26 cellular contexts compared by ENCODE assay signal in the genomic region with DNA sequence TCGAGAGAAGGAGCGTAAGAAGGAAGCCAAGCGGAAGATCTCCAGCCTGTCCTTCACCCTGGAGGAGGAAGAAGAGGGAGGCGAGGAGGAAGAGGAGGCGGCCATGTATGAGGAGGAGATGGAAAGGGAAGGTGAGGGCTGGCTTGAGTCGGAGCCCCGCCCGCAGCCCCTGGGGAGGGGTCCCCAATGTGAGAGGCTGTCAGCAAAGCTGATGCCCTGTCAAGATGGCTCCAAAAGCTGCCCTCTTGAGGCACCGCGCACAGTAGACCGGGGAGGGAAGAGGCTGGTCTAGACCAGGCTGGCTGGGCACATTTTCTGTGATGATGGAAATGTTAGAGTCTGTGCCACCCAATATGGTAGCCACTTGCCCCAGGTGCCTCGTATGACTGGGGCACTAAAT.
"Had no signal": no experiment of that assay in that cellular context is flagged by ENCODE, and none has a peak within 500 bp of the region (broad histone marks: within the 10 kb centered on the region; RNA-seq: fewer than 3 reads in every experiment).

No MANE protein-coding gene starts in this region.

- H3K27ac ChIP-seq: gastroesophageal sphincter, heart left ventricle, pancreas, psoas muscle, right atrium auricular region, spleen, stomach, suprapubic skin, tibial nerve, VCaP had no signal

- H3K4me3 ChIP-seq: gastroesophageal sphincter, heart left ventricle, pancreas, psoas muscle, right atrium auricular region, spleen, stomach, suprapubic skin, tibial nerve had no signal

- H3K4me1 ChIP-seq: pancreas had no signal

- H3K27me3 Mint-ChIP-seq: activated CD4-positive, alpha-beta T cell treated with anti-CD3 and anti-CD28 coated beads, Interleukin-2, amount 10 ng/mL, durations not matched to agents 7 days and 5 days; activated naive CD4-positive, alpha-beta T cell treated with anti-CD3 and anti-CD28 coated beads, Interleukin-2, amount 50 U/mL, for 24 hours had no signal

- H3K27ac Mint-ChIP-seq: activated CD4-positive, alpha-beta T cell treated with anti-CD3 and anti-CD28 coated beads, Interleukin-2, amount 10 ng/mL, durations not matched to agents 7 days and 5 days; activated CD8-positive, alpha-beta T cell treated with anti-CD3 and anti-CD28 coated beads, Interleukin-2, amount 10 ng/mL, durations not matched to agents 7 days and 5 days; activated naive CD4-positive, alpha-beta T cell treated with anti-CD3 and anti-CD28 coated beads, Interleukin-2, amount 50 U/mL, for 24 hours; endodermal cell had no signal

- ATAC-seq: activated CD4-positive, CD25-positive, alpha-beta regulatory T cell treated with anti-CD3 and anti-CD28 coated beads, Interleukin-2, amount 50 U/mL, for 24 hours; activated CD8-positive, alpha-beta T cell treated with anti-CD3 and anti-CD28 coated beads, Interleukin-2, amount 10 ng/mL, durations not matched to agents 7 days and 5 days; gastroesophageal sphincter; heart left ventricle; left cardiac atrium; natural killer cell; pancreas; psoas muscle had no signal

- DNase-seq: activated CD4-positive, alpha-beta T cell treated with anti-CD3 and anti-CD28 coated beads, Interleukin-2, amount 10 ng/mL, durations not matched to agents 7 days and 5 days; activated CD8-positive, alpha-beta memory T cell treated with anti-CD3 and anti-CD28 coated beads, Interleukin-2, amount 50 U/mL, for 4 hours; activated CD8-positive, alpha-beta T cell treated with anti-CD3 and anti-CD28 coated beads, Interleukin-2, amount 10 ng/mL, durations not matched to agents 7 days and 5 days; activated effector memory CD4-positive, alpha-beta T cell treated with anti-CD3 and anti-CD28 coated beads, Interleukin-2, amount 50 U/mL, for 16 hours; activated T-cell treated with anti-CD3 and anti-CD28 coated beads, Interleukin-2, amount 50 U/mL, for 48 hours; aorta; central memory CD4-positive, alpha-beta T cell; endodermal cell; left cardiac atrium; midbrain; natural killer cell; pancreas; psoas muscle; stimulated activated CD4-positive, alpha-beta T cell treated with anti-CD3 and anti-CD28 coated beads, Interleukin-4, amount 100 ng/mL, for 4 hours; stomach; SW 1271 had no signal

- H3K27me3 ChIP-seq: gastroesophageal sphincter, pancreas, right atrium auricular region, stomach, suprapubic skin, tibial nerve had no signal

- H3K4me3 Mint-ChIP-seq: activated CD8-positive, alpha-beta T cell treated with anti-CD3 and anti-CD28 coated beads, Interleukin-2, amount 10 ng/mL, durations not matched to agents 7 days and 5 days; activated naive CD4-positive, alpha-beta T cell treated with anti-CD3 and anti-CD28 coated beads, Interleukin-2, amount 50 U/mL, for 24 hours; endodermal cell had no signal

- H3K9me3 Mint-ChIP-seq: activated CD4-positive, alpha-beta T cell treated with anti-CD3 and anti-CD28 coated beads, Interleukin-2, amount 10 ng/mL, durations not matched to agents 7 days and 5 days; activated naive CD4-positive, alpha-beta T cell treated with anti-CD3 and anti-CD28 coated beads, Interleukin-2, amount 50 U/mL, for 24 hours; natural killer cell; T-helper 2 cell treated with Interferon-gamma antibody and Interleukin-4, amounts not matched to agents 5 μg/mL and 100 μg/mL, for 36 hours had no signal

- H3K4me1 Mint-ChIP-seq: endodermal cell had no signal

- H3K36me3 Mint-ChIP-seq: activated naive CD4-positive, alpha-beta T cell treated with anti-CD3 and anti-CD28 coated beads, Interleukin-2, amount 50 U/mL, for 24 hours; natural killer cell had no signal

- H3K9me3 ChIP-seq: gastroesophageal sphincter, heart left ventricle, pancreas, psoas muscle, right atrium auricular region, spleen, stomach, suprapubic skin, tibial nerve had no signal
